In genomic region chr1:183619719-183620118, GRCh38 we compare ENCODE assay signal across 20 cellular contexts. TPM values are rescaled to one million over a fixed set of nuclear protein-coding genes. Genes with fewer than 3 reads are reported as not detected.
DNase-seq lines count a peak whose midpoint lies in the region; ATAC-seq, FAIRE-seq and TF ChIP-seq lines count a peak whose summit lies in the region.
"Had no signal": no experiment of that assay in that cellular context is flagged by ENCODE, and none has a peak within 500 bp of the region (broad histone marks: within the 10 kb centered on the region; RNA-seq: fewer than 3 reads in every experiment).

No MANE protein-coding gene starts in this region.

- H3K27ac ChIP-seq in CD8-positive, alpha-beta T cell (ENCODE audit: low read depth, low read length), result no peak overlapping the region
- no peak overlapping the region for H3K27ac ChIP-seq in GM12878 (ENCODE audit: control insufficient read depth, insufficient read depth)
- H3K27ac ChIP-seq: RWPE1, SJCRH30 had no signal

- POLR2A ChIA-PET in CD8-positive, alpha-beta T cell (lab: Charles Lee), result no interaction called here
- POLR2A ChIA-PET in GM12878 (lab: Charles Lee), result interaction anchor here (0.6 to 1.5 kb wide), 4 partner anchors 14 to 47 kb away, joined by 3 to 7 read pairs (median 4); partner anchors contain the start of gene NCF2

- no peak overlapping the region for H3K4me3 ChIP-seq in CD8-positive, alpha-beta T cell (ENCODE audit: low read depth, low read length)
- no peak overlapping the region for H3K4me3 ChIP-seq in GM12878
- no peak overlapping the region for H3K4me3 ChIP-seq in mucosa of descending colon
- H3K4me3 ChIP-seq: SJCRH30 had no signal

- H3K36me3 Mint-ChIP-seq in CD8-positive, alpha-beta T cell, result peaks cover 15% of the 10 kb centered on the region

- in situ Hi-C loops in GM12878 (cut with MboI), result loop anchor here (10.0 kb wide), 1 partner anchor 145 kb away; the partner anchor contains the start of gene SMG7

- H4K20me1 ChIP-seq in GM12878 (ENCODE audit: control insufficient read depth, insufficient read depth), result no peaks in the 10 kb centered on the region

- H3K9me3 ChIP-seq in CD8-positive, alpha-beta T cell (ENCODE audit: low read length), result no peaks in the 10 kb centered on the region
- H3K9me3 ChIP-seq in GM12878 (replicated peaks; ENCODE audit: control insufficient read depth, insufficient read depth, low read length), result no peaks in the 10 kb centered on the region
- H3K9me3 ChIP-seq in mucosa of descending colon, result no peaks in the 10 kb centered on the region
- H3K9me3 ChIP-seq: SJCRH30 had no signal

- H2AFZ ChIP-seq in GM12878 (ENCODE audit: control insufficient read depth, low read depth, low read length), result no peak overlapping the region

- 100% methylated on average over 1 of the region's 1 CpG for WGBS in GM12878 (ENCODE audit: insufficient coverage, insufficient replicate concordance, low lambda C conversion rate, missing lambda C conversion rate)

- no peaks in the 10 kb centered on the region for H3K27me3 ChIP-seq in CD8-positive, alpha-beta T cell (ENCODE audit: insufficient read depth, low read length)
- H3K27me3 ChIP-seq in GM12878 (replicated peaks in 1 of 2; ENCODE audit: control insufficient read depth in 2 of 2, insufficient read depth in 2 of 2, low read length in 1 of 2), result no peaks in the 10 kb centered on the region
- H3K27me3 ChIP-seq: SJCRH30 had no signal

- no peak overlapping the region for H3K4me3 Mint-ChIP-seq in CD8-positive, alpha-beta T cell

- peaks cover 6% of the 10 kb centered on the region for H3K36me3 ChIP-seq in CD8-positive, alpha-beta T cell (ENCODE audit: insufficient read depth, low read length)
- H3K36me3 ChIP-seq in GM12878 (ENCODE audit: control insufficient read depth in 2 of 2, insufficient read depth in 2 of 2, low read length in 1 of 2) (peaks cover 0 to 9% of the 10 kb centered on the region in 2 experiments; a peak in 1 of 4 replicates), mucosa of descending colon (ENCODE audit: low read depth) (no peaks in the 10 kb centered on the region)
- H3K36me3 ChIP-seq: SJCRH30 had no signal

- no peak for TF ChIP-seq EP300 in GM12878 (IDR thresholded peaks at IDR 0.05; ENCODE audit: borderline replicate concordance in 1 of 2, control insufficient read depth in 1 of 2, low read depth in 2 of 2, low read length in 2 of 2)

- no TSS peak for BruUV-seq in GM12878 (replicated peaks; lab: Mats Ljungman, UMichigan)

- TF ChIP-seq POLR2A in GM12892 (IDR thresholded peaks at IDR 0.05; ENCODE audit: low read depth, low read length) (no peak), GM12878 (IDR thresholded peaks at IDR 0.05; ENCODE audit: low read depth, low read length) (no peak)

- H3K9me3 Mint-ChIP-seq in CD8-positive, alpha-beta T cell, result no peaks in the 10 kb centered on the region

- FAIRE-seq in GM12892 (lab: Jason Lieb, UNC) (peak; percentile 14), GM12878 (lab: Jason Lieb, UNC) (no peak)
- FAIRE-seq: GM18507, H54 had no signal

- RAD21 ChIA-PET in GM12878 (lab: Charles Lee; ENCODE audit: unreplicated experiment), result interaction anchor here (1.4 to 3.7 kb wide), 4 partner anchors 10 to 16 kb away, joined by 3 to 16 read pairs (median 11); no protein-coding TSS in a partner anchor

- intact Hi-C loops in CD8-positive, alpha-beta T cell (cut with DNase I, micrococcal nuclease), result loop anchor here in 1 of 2 experiments (5.0 to 10.0 kb wide), 3 partner anchors 77 to 1695 kb away; partner anchors contain the start of gene IVNS1ABP
- intact Hi-C loops in GM12878 (cut with micrococcal nuclease; ENCODE audit: unreplicated experiment), result no loop called here
- intact Hi-C loops in mucosa of descending colon (cut with DNase I, micrococcal nuclease), result no loop called here

- H3K79me2 ChIP-seq in GM12878 (ENCODE audit: control insufficient read depth, insufficient read depth, low read length), result no peaks in the 10 kb centered on the region

- no peak overlapping the region for H3K4me2 ChIP-seq in GM12878 (ENCODE audit: control insufficient read depth, insufficient read depth)

- no peak for DNase-seq in CD8-positive, alpha-beta T cell
- DNase-seq in GM12892 (ENCODE audit: insufficient read length), result no peak
- no peak for DNase-seq in GM12878 (ENCODE audit: low read depth, low spot score)
- DNase-seq in mucosa of descending colon, result no peak
- no peak for DNase-seq in NCI-H128 (lab: John Stamatoyannopoulos, UW; ENCODE audit: unreplicated experiment)
- DNase-seq: Calu3; DMS79; NCI-H1417; NCI-H187 treated with DMSO at 0.1 percent for 48 hours; NCI-H446 treated with DMSO at 0.1 percent for 48 hours; NK-92 treated with Interleukin-12 subunit alpha and Interleukin-12 subunit beta, amount 100 ng/mL, for 24 hours; OCI-M1; SJCRH30 had no signal

- H3K27ac Mint-ChIP-seq in CD8-positive, alpha-beta T cell, result peak overlapping the region; percentile 63

- CTCF ChIA-PET in CD8-positive, alpha-beta T cell (lab: Charles Lee), result no interaction called here
- CTCF ChIA-PET in GM12878 (lab: Yijun Ruan, JAX), result interaction anchor here (1.4 to 3.5 kb wide), 6 partner anchors 9 to 657 kb away, joined by 3 to 25 read pairs (median 5); partner anchors contain the start of gene NCF2

- H3K27me3 Mint-ChIP-seq in CD8-positive, alpha-beta T cell (ENCODE audit: low read depth), result no peaks in the 10 kb centered on the region

- TF ChIP-seq RAD21 in GM12878 (IDR thresholded peaks at IDR 0.05; ENCODE audit: insufficient read depth, low read depth, low read length), result no peak

- no peaks in the 10 kb centered on the region for H3K4me1 ChIP-seq in CD8-positive, alpha-beta T cell (ENCODE audit: insufficient read depth, low read length)
- H3K4me1 ChIP-seq in GM12878 (ENCODE audit: control insufficient read depth, insufficient read depth, low read length), result no peaks in the 10 kb centered on the region; the same call in 1 of the 2 replicates
- H3K4me1 ChIP-seq in mucosa of descending colon (ENCODE audit: low read depth), result no peaks in the 10 kb centered on the region
- H3K4me1 ChIP-seq: SJCRH30 had no signal

- H3K4me1 Mint-ChIP-seq in CD8-positive, alpha-beta T cell (ENCODE audit: low read depth), result peaks cover 32% of the 10 kb centered on the region

- SMC1A ChIA-PET in GM12878 (lab: Charles Lee; ENCODE audit: uncharacterized antibody, unreplicated experiment), result interaction anchor here (0.6 to 2.7 kb wide), 12 partner anchors 9 to 296 kb away, joined by 3 to 30 read pairs (median 4); partner anchors contain the start of gene NCF2

- H3K9ac ChIP-seq in GM12878 (ENCODE audit: control insufficient read depth, insufficient read depth, low read length), result no peak overlapping the region

- TF ChIP-seq CTCF in CD8-positive, alpha-beta T cell (IDR thresholded peaks at IDR 0.05), result no peak
- TF ChIP-seq CTCF in GM12878 (IDR thresholded peaks at IDR 0.05 in 2 of 3, conservative IDR thresholded peaks at IDR 0.05 in 1 of 3; ENCODE audit: control insufficient read depth in 2 of 3, extremely low read depth in 1 of 3, insufficient read depth in 1 of 3, low read depth in 3 of 3, low read length in 3 of 3) (no peak), mucosa of descending colon (IDR thresholded peaks at IDR 0.05) (no peak)

- ATAC-seq in CD8-positive, alpha-beta T cell, result no peak
- ATAC-seq in GM12878 (peak; percentile 33), mucosa of descending colon (peak; percentile 37), GM21825 (IDR thresholded peaks at IDR 0.05; ENCODE audit: unreplicated experiment) (no peak), GM18868 (IDR thresholded peaks at IDR 0.05; ENCODE audit: unreplicated experiment) (no peak)

RNA-seq across cellular contexts. Expression of gene ARPC5, which starts 15.9 kb away (rescaled TPM):
- 10 to 100 TPM; 14.2 to 17.1 TPM for total RNA-seq in CD8-positive, alpha-beta T cell
- polyA plus RNA-seq in GM12892 (2012; ENCODE audit: missing spikeins), result 252 TPM
- 63.2 and 67.3 TPM in 2 replicates for total RNA-seq in GM12878 (2013; cell fraction: nucleolus; rRNA removed)
- total RNA-seq in GM12878 (2014; rRNA removed), result 306 and 348 TPM in 2 replicates
- 313 and 325 TPM in 2 replicates for total RNA-seq in GM12878 (2014; rRNA removed; fragmentation: Illumina TruSeq; extraction: Trizol)
- total RNA-seq in GM12878 (2021), result 281 and 291 TPM in 2 replicates
- 98.1 TPM for polyA plus RNA-seq in GM12878 (2011; ENCODE audit: low read depth)
- 469 and 611 TPM in 2 replicates for polyA plus RNA-seq in GM12878 (2011; rRNA removed)
- 138 and 175 TPM in 2 replicates for polyA plus RNA-seq in GM12878 (2011; cell fraction: cytosol; rRNA removed)
- polyA plus RNA-seq in GM12878 (2011; cell fraction: nucleus; rRNA removed), result 86.4 and 101 TPM in 2 replicates
- 217 and 241 TPM in 2 replicates for polyA plus RNA-seq in GM12878 (2012)
- 296 and 313 TPM in 2 replicates for polyA plus RNA-seq in GM12878 (2014; fragmentation: Illumina TruSeq; extraction: Trizol)
- polyA plus RNA-seq in GM12878 (2014; fragmentation: Nextera tagmentation; extraction: Ambion mirVana), result 100 to 1,000 TPM; 246 to 274 TPM
- 238 and 284 TPM in 2 replicates for polyA plus RNA-seq in GM12878 (2014; rRNA removed)
- 100 to 1,000 TPM; 752 to 784 TPM for polyA plus RNA-seq in GM12878 (2016; fragmentation: Nextera tagmentation; extraction: Ambion mirVana)
- 90.1 and 117 TPM in 2 replicates for polyA minus RNA-seq in GM12878 (2011; rRNA and poly(A)+ RNA removed)
- polyA minus RNA-seq in GM12878 (2011; cell fraction: cytosol; rRNA and poly(A)+ RNA removed), result 118 and 126 TPM in 2 replicates
- polyA minus RNA-seq in GM12878 (2011; cell fraction: nucleus; rRNA and poly(A)+ RNA removed), result 47.9 and 94.0 TPM in 2 replicates
- total RNA-seq in mucosa of descending colon, result 100 to 1,000 TPM; 101 to 158 (median 123) TPM

RNA-seq across cellular contexts. Expression of gene NCF2, which starts 29.5 kb away (rescaled TPM):
- 1 to 10 TPM; 1.3 to 1.4 TPM for total RNA-seq in CD8-positive, alpha-beta T cell
- 97.2 TPM for polyA plus RNA-seq in GM12892 (2012; ENCODE audit: missing spikeins)
- 173 and 175 TPM in 2 replicates for total RNA-seq in GM12878 (2013; cell fraction: nucleolus; rRNA removed)
- total RNA-seq in GM12878 (2014; rRNA removed) (85.5 and 99.5 TPM in 2 replicates), GM12878 (2014; rRNA removed; fragmentation: Illumina TruSeq; extraction: Trizol) (95.7 and 98.4 TPM in 2 replicates), GM12878 (2021) (68.8 and 71.1 TPM in 2 replicates), mucosa of descending colon (1 to 10 TPM; 2.0 to 8.9 (median 8.3) TPM)
- polyA plus RNA-seq in GM12878 (2011; ENCODE audit: low read depth), result 19.4 TPM
- polyA plus RNA-seq in GM12878 (2011; rRNA removed) (256 and 273 TPM in 2 replicates), GM12878 (2014; fragmentation: Illumina TruSeq; extraction: Trizol) (96.9 and 98.4 TPM in 2 replicates), GM12878 (2014; fragmentation: Nextera tagmentation; extraction: Ambion mirVana) (10 to 100 TPM; 31.4 to 61.2 TPM), GM12878 (2014; rRNA removed) (82.0 and 91.3 TPM in 2 replicates), GM12878 (2016; fragmentation: Nextera tagmentation; extraction: Ambion mirVana) (10 to 100 TPM; 43.4 to 49.1 TPM)
- polyA plus RNA-seq in GM12878 (2011; cell fraction: cytosol; rRNA removed), result 202 and 240 TPM in 2 replicates
- polyA plus RNA-seq in GM12878 (2011; cell fraction: nucleus; rRNA removed), result 192 and 214 TPM in 2 replicates
- 24.9 and 29.9 TPM in 2 replicates for polyA plus RNA-seq in GM12878 (2012)
- 214 and 342 TPM in 2 replicates for polyA minus RNA-seq in GM12878 (2011; rRNA and poly(A)+ RNA removed)
- 62.0 and 76.6 TPM in 2 replicates for polyA minus RNA-seq in GM12878 (2011; cell fraction: cytosol; rRNA and poly(A)+ RNA removed)
- polyA minus RNA-seq in GM12878 (2011; cell fraction: nucleus; rRNA and poly(A)+ RNA removed), result 58.5 and 84.8 TPM in 2 replicates

RNA-seq across cellular contexts. Expression of gene APOBEC4, which starts 33.4 kb away (rescaled TPM):
- total RNA-seq in CD8-positive, alpha-beta T cell, result not detected
- 0.36 TPM for polyA plus RNA-seq in GM12892 (2012; ENCODE audit: missing spikeins)
- not detected in 2 replicates for total RNA-seq in GM12878 (2013; cell fraction: nucleolus; rRNA removed)
- total RNA-seq in GM12878 (2014; rRNA removed), result 0.06 TPM in 1 of 2 replicates, not detected in the other
- not detected in 2 replicates for total RNA-seq in GM12878 (2014; rRNA removed; fragmentation: Illumina TruSeq; extraction: Trizol)
- total RNA-seq in GM12878 (2021), result not detected in 2 replicates
- not detected for polyA plus RNA-seq in GM12878 (2011; ENCODE audit: low read depth)
- polyA plus RNA-seq in GM12878 (2011; rRNA removed), result 0.03 and 0.07 TPM in 2 replicates
- polyA plus RNA-seq in GM12878 (2011; cell fraction: cytosol; rRNA removed), result not detected in 2 replicates
- 0.03 TPM in 1 of 2 replicates, not detected in the other for polyA plus RNA-seq in GM12878 (2011; cell fraction: nucleus; rRNA removed)
- 0.04 and 0.09 TPM in 2 replicates for polyA plus RNA-seq in GM12878 (2012)
- 0.04 and 0.13 TPM in 2 replicates for polyA plus RNA-seq in GM12878 (2014; fragmentation: Illumina TruSeq; extraction: Trizol)
- polyA plus RNA-seq in GM12878 (2014; fragmentation: Nextera tagmentation; extraction: Ambion mirVana), result under 1 TPM in 1 of 2 experiments, not detected in 1; 0.05 TPM
- not detected in 2 replicates for polyA plus RNA-seq in GM12878 (2014; rRNA removed)
- under 1 TPM in 1 of 2 experiments, not detected in 1; 0.25 TPM for polyA plus RNA-seq in GM12878 (2016; fragmentation: Nextera tagmentation; extraction: Ambion mirVana)
- not detected in 2 replicates for polyA minus RNA-seq in GM12878 (2011; rRNA and poly(A)+ RNA removed)
- polyA minus RNA-seq in GM12878 (2011; cell fraction: cytosol; rRNA and poly(A)+ RNA removed), result not detected in 2 replicates
- 0.19 and 0.36 TPM in 2 replicates for polyA minus RNA-seq in GM12878 (2011; cell fraction: nucleus; rRNA and poly(A)+ RNA removed)
- total RNA-seq in mucosa of descending colon, result under 1 TPM in 1 of 3 donors, not detected in 2; 0.55 TPM
- total RNA-seq: Calu3, HT-29, LHCN-M2, SJCRH30 had no signal

Comparison
In these comparisons a context has a peak if more than half of its experiments do, and no peak if none do; other contexts are left out.
1. ATAC-seq: peak in GM12878 (single experiment) and mucosa of descending colon (single experiment); none in CD8-positive, alpha-beta T cell (single experiment), GM21825 (single experiment) and GM18868 (single experiment).
2. RNA of gene NCF2, which starts 29.5 kb away (total RNA-seq): 68.8 to 175 TPM in GM12878; 2.0 to 8.9 TPM in mucosa of descending colon and 1.3 to 1.4 TPM in CD8-positive, alpha-beta T cell; every median in the first group is over 4 times any median in the second.